Comparison of ENCODE assay signal across 1 cellular context in genomic region chr13:69809152-69809551, GRCh38.
TF ChIP-seq lines count a peak whose summit lies in the region.

No MANE protein-coding gene starts in this region.

TF ChIP-seq in GM23338, 12 proteins besides CTCF, POLR2A, EP300 and RAD21 (continued from another document):
- TF ChIP-seq ZNF462 (CRISPR knock-in tag; IDR thresholded peaks at IDR 0.05): no peak
